ENCODE assay signal across 18 cellular contexts in the genomic region with DNA sequence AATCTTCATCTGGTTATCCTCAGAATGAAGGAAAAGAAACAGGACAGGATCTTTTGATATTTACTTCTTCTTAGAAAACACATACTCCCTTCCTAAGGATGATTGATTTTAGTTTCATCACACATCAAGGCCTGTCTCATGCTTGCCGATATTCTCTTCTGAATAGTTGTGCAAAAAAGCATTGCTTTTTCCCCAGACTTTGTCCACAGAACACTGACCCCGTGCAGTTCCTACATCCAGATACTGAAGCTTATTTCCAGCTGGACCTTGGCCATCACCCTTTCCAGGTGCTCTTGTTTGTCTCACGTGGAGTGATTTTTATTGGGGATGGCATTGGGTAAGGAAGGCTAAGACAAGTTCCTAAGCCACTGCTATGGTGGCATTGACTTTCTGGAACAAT.
DNase-seq lines count a peak whose midpoint lies in the region; ATAC-seq, FAIRE-seq and TF ChIP-seq lines count a peak whose summit lies in the region.
"Had no signal": no experiment of that assay in that cellular context is flagged by ENCODE, and none has a peak within 500 bp of the region (broad histone marks: within the 10 kb centered on the region; RNA-seq: fewer than 3 reads in every experiment).

No MANE protein-coding gene starts in this region.

- H4K20me1 ChIP-seq in HepG2 (ENCODE audit: insufficient read depth, low read length) = no peaks in the 10 kb centered on the region

- POLR2A ChIA-PET in HepG2 (lab: Yijun Ruan, JAX) = no interaction called here
- POLR2A ChIA-PET in T-cell (lab: Charles Lee) = no interaction called here

- TF ChIP-seq RAD21 in liver (IDR thresholded peaks at IDR 0.05) = peak; percentile 11 to 58
- no peak for TF ChIP-seq RAD21 in HepG2 (CRISPR knock-in tag; IDR thresholded peaks at IDR 0.05)

- no peak for DNase-seq in HepG2 (ENCODE audit: low spot score)
- DNase-seq in SK-N-DZ (ENCODE audit: low spot score) = peak; percentile 47
- peak in 1 of 3 donors; percentile 59 for DNase-seq in right lobe of liver
- no peak for DNase-seq in T-cell
- DNase-seq in activated naive CD4-positive, alpha-beta T cell treated with anti-CD3 and anti-CD28 coated beads, Interleukin-2, amount 10 ng/mL, durations not matched to agents 7 days and 5 days = no peak
- DNase-seq: C1 segment of cervical spinal cord; Calu3; CD4-positive, alpha-beta memory T cell; COR-L47; DMS53; DMS79 treated with DMSO at 0.1 percent for 48 hours; GF-D8; H9; HFFc6 had no signal

- no peaks in the 10 kb centered on the region for H3K27me3 Mint-ChIP-seq in T-cell
- H3K27me3 Mint-ChIP-seq in activated naive CD4-positive, alpha-beta T cell treated with anti-CD3 and anti-CD28 coated beads, Interleukin-2, amount 10 ng/mL, durations not matched to agents 7 days and 5 days = no peaks in the 10 kb centered on the region
- H3K27me3 Mint-ChIP-seq: CD4-positive, alpha-beta memory T cell had no signal

- ATAC-seq in HepG2 (no peak), right lobe of liver (peak; percentile 28 to 85 (median 66)), T-cell (replicated peaks in 1 of 4) (no peak)
- ATAC-seq: GM23338, HCT116 had no signal

- H3K27ac Mint-ChIP-seq in T-cell = no peak overlapping the region
- H3K27ac Mint-ChIP-seq in activated naive CD4-positive, alpha-beta T cell treated with anti-CD3 and anti-CD28 coated beads, Interleukin-2, amount 10 ng/mL, durations not matched to agents 7 days and 5 days = no peak overlapping the region
- H3K27ac Mint-ChIP-seq: GM23338, HFFc6 had no signal

- H3K4me3 ChIP-seq in liver (ENCODE audit: low read depth in 1 of 3, low read length in 3 of 3) (no peak overlapping the region), HepG2 (replicated peaks in 1 of 3; ENCODE audit: insufficient read depth in 1 of 3, low read depth in 2 of 3, low read length in 3 of 3) (no peak overlapping the region), right lobe of liver (no peak overlapping the region)
- H3K4me3 ChIP-seq: GM23338 had no signal

- H3K27me3 ChIP-seq in liver (ENCODE audit: control insufficient read depth in 4 of 4, insufficient read depth in 4 of 4, low read length in 3 of 4) = no peaks in the 10 kb centered on the region
- H3K27me3 ChIP-seq in HepG2 (ENCODE audit: control insufficient read depth in 1 of 2, insufficient read depth in 2 of 2, low read length in 2 of 2) = no peaks in the 10 kb centered on the region
- H3K27me3 ChIP-seq in right lobe of liver = no peaks in the 10 kb centered on the region

- H3K79me2 ChIP-seq in HepG2 (ENCODE audit: insufficient read depth, low read length) = no peaks in the 10 kb centered on the region

- H3K4me2 ChIP-seq in HepG2 (ENCODE audit: low read depth, low read length) = no peak overlapping the region
- H3K4me2 ChIP-seq: GM23338 had no signal

- H3K4me1 ChIP-seq in liver (ENCODE audit: control insufficient read depth in 4 of 4, insufficient read depth in 4 of 4, low read length in 3 of 4) (peaks cover 0 to 13% (median 7%) of the 10 kb centered on the region in 4 donors), HepG2 (ENCODE audit: insufficient read depth, low read length) (peaks cover 12% of the 10 kb centered on the region), right lobe of liver (peaks cover 0 to 19% (median 0%) of the 10 kb centered on the region in 4 donors)

- H3K36me3 ChIP-seq in liver (ENCODE audit: control insufficient read depth in 4 of 4, insufficient read depth in 3 of 4, low read depth in 1 of 4, low read length in 3 of 4) (no peaks in the 10 kb centered on the region), HepG2 (replicated peaks in 1 of 2; ENCODE audit: control insufficient read depth in 1 of 2, insufficient read depth in 2 of 2, low read length in 2 of 2) (no peaks in the 10 kb centered on the region), right lobe of liver (no peaks in the 10 kb centered on the region)

- no TSS peak for BruUV-seq in HepG2 (replicated peaks; lab: Mats Ljungman, UMichigan)

- in situ Hi-C loops in HepG2 (cut with HindIII; ENCODE audit: extremely low pct_ligation_motif_present, low pct_unique_long_range_greater_than_20kb) = no loop called here

- WGBS in liver = 30% methylated on average over 3 of the region's 3 CpGs
- WGBS in HepG2 (ENCODE audit: low lambda C conversion rate) = 62% methylated on average over 3 of the region's 3 CpGs
- 26% methylated on average over 3 of the region's 3 CpGs for WGBS in right lobe of liver (ENCODE audit: insufficient coverage, low coverage, low lambda C conversion rate, missing lambda C conversion rate)

- TF ChIP-seq CTCF in liver (IDR thresholded peaks at IDR 0.05; ENCODE audit: low read depth, low read length, missing input control) (no peak), HepG2 (CRISPR knock-in tag; IDR thresholded peaks at IDR 0.05) (no peak), right lobe of liver (IDR thresholded peaks at IDR 0.05) (no peak)

- TF ChIP-seq POLR2A in HepG2 (IDR thresholded peaks at IDR 0.05; ENCODE audit: insufficient read depth in 1 of 2, low read depth in 2 of 2, low read length in 2 of 2) (no peak), right lobe of liver (IDR thresholded peaks at IDR 0.05) (no peak)

- TF ChIP-seq EP300 in HepG2 (IDR thresholded peaks at IDR 0.05; ENCODE audit: low read depth in 2 of 2, low read length in 2 of 2) = no peak
- no peak for TF ChIP-seq EP300 in HepG2 (CRISPR knock-in tag; IDR thresholded peaks at IDR 0.05; ENCODE audit: borderline replicate concordance)

- no peak overlapping the region for H3K9ac ChIP-seq in liver (ENCODE audit: low read depth in 1 of 2, low read length in 2 of 2)
- no peak overlapping the region for H3K9ac ChIP-seq in HepG2 (ENCODE audit: insufficient read depth, low read depth, low read length)

- CTCF ChIA-PET in HepG2 (lab: Yijun Ruan, JAX; ENCODE audit: low intra/inter-chr PET ratio, low total read pairs) = no interaction called here
- CTCF ChIA-PET in T-cell (lab: Charles Lee) = no interaction called here
- CTCF ChIA-PET in activated naive CD4-positive, alpha-beta T cell treated with anti-CD3 and anti-CD28 coated beads, Interleukin-2, amount 10 ng/mL, durations not matched to agents 7 days and 5 days (lab: Charles Lee) = no interaction called here

- no peak for FAIRE-seq in HepG2 (lab: Jason Lieb, UNC)
- FAIRE-seq: GM18507 had no signal

- H3K27ac ChIP-seq in liver (ENCODE audit: low read depth in 1 of 2, low read length in 2 of 2) (no peak overlapping the region), HepG2 (ENCODE audit: extremely low read length, insufficient read depth, low read length) (no peak overlapping the region), right lobe of liver (no peak overlapping the region)

- H3K9me3 ChIP-seq in liver (ENCODE audit: control insufficient read depth in 4 of 4, low read length in 3 of 4) = no peaks in the 10 kb centered on the region
- H3K9me3 ChIP-seq in HepG2 (ENCODE audit: low read length) = no peaks in the 10 kb centered on the region
- no peaks in the 10 kb centered on the region for H3K9me3 ChIP-seq in right lobe of liver

- H3K4me3 Mint-ChIP-seq in T-cell = no peak overlapping the region
- no peak overlapping the region for H3K4me3 Mint-ChIP-seq in activated naive CD4-positive, alpha-beta T cell treated with anti-CD3 and anti-CD28 coated beads, Interleukin-2, amount 10 ng/mL, durations not matched to agents 7 days and 5 days
- H3K4me3 Mint-ChIP-seq: CD4-positive, alpha-beta memory T cell; GM23338; H9; HFFc6 had no signal

- H3K36me3 Mint-ChIP-seq in T-cell = no peaks in the 10 kb centered on the region
- H3K36me3 Mint-ChIP-seq in activated naive CD4-positive, alpha-beta T cell treated with anti-CD3 and anti-CD28 coated beads, Interleukin-2, amount 10 ng/mL, durations not matched to agents 7 days and 5 days = no peaks in the 10 kb centered on the region
- H3K36me3 Mint-ChIP-seq: CD4-positive, alpha-beta memory T cell had no signal

- no peaks in the 10 kb centered on the region for H3K4me1 Mint-ChIP-seq in T-cell
- no peaks in the 10 kb centered on the region for H3K4me1 Mint-ChIP-seq in activated naive CD4-positive, alpha-beta T cell treated with anti-CD3 and anti-CD28 coated beads, Interleukin-2, amount 10 ng/mL, durations not matched to agents 7 days and 5 days
- H3K4me1 Mint-ChIP-seq: CD4-positive, alpha-beta memory T cell; GM23338 had no signal

- H3K9me3 Mint-ChIP-seq in T-cell = peaks cover 0 to 9% (median 2%) of the 10 kb centered on the region in 3 donors
- H3K9me3 Mint-ChIP-seq in activated naive CD4-positive, alpha-beta T cell treated with anti-CD3 and anti-CD28 coated beads, Interleukin-2, amount 10 ng/mL, durations not matched to agents 7 days and 5 days = no peaks in the 10 kb centered on the region
- H3K9me3 Mint-ChIP-seq: H9, HFFc6 had no signal

- no peak overlapping the region for H2AFZ ChIP-seq in HepG2 (ENCODE audit: low read length)
- H2AFZ ChIP-seq: GM23338 had no signal

- intact Hi-C loops in HepG2 (cut with micrococcal nuclease; ENCODE audit: unreplicated experiment) (no loop called here), right lobe of liver (cut with DNase I) (no loop called here)

TF ChIP-seq in liver, 16 proteins besides CTCF, POLR2A, EP300 and RAD21 (continues in another document):
- no peak for TF ChIP-seq TAF1 (conservative IDR thresholded peaks at IDR 0.05)
- TF ChIP-seq, protein P1, sequence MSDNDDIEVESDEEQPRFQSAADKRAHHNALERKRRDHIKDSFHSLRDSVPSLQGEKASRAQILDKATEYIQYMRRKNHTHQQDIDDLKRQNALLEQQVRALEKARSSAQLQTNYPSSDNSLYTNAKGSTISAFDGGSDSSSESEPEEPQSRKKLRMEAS (IDR thresholded peaks at IDR 0.05) = peak; percentile 21
- peak in 1 of 2 donors; percentile 50 for TF ChIP-seq JUND (IDR thresholded peaks at IDR 0.05)
- TF ChIP-seq SP1 (IDR thresholded peaks at IDR 0.05) = peak; percentile 50

TF ChIP-seq in HepG2, 621 proteins besides CTCF, POLR2A, EP300 and RAD21 (continues in another document):
- TF ChIP-seq ZKSCAN1 (IDR thresholded peaks at IDR 0.05; ENCODE audit: low read length) = no peak

Comparison
In these comparisons a context has a peak if more than half of its experiments do, and no peak if none do; other contexts are left out.
1. ATAC-seq: peak in right lobe of liver (4 of 4); none in HepG2 (single experiment) and T-cell (0 of 4).